ENCODE assay signal across 14 cellular contexts in the genomic region with DNA sequence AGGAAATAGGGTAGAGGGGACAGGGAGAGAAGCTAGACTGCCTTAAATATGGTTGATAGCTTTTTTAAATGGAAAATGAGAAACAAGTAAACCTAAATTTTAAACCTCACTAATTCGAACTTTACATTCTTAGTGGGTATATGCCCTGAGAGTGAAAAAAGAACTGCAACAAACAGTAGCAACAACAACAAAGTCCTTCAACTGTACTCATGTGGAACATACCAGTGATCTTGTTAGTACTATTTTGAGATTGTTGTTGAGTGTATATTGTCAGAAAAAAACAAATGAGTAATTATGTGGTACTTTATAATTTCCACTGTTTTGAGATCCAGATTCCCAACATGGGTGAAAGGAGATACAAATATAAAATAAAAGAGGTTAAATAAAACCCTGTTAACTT.
DNase-seq lines count a peak whose midpoint lies in the region; ATAC-seq and TF ChIP-seq lines count a peak whose summit lies in the region.
"Had no signal": no experiment of that assay in that cellular context is flagged by ENCODE, and none has a peak within 500 bp of the region (broad histone marks: within the 10 kb centered on the region; RNA-seq: fewer than 3 reads in every experiment).

No MANE protein-coding gene starts in this region.

- no peak overlapping the region for H2AFZ ChIP-seq in OCI-LY1 (ENCODE audit: low read length)

- peak; percentile 47 for ATAC-seq in stimulated activated effector memory CD8-positive, alpha-beta T cell treated with anti-CD3 and anti-CD28 coated beads, Interleukin-12 subunit alpha, Interleukin-12 subunit beta, amount 100 ng/mL, for 72 hours
- ATAC-seq in HG03521 (IDR thresholded peaks at IDR 0.05; ENCODE audit: unreplicated experiment) (no peak), HG03025 (IDR thresholded peaks at IDR 0.05; ENCODE audit: low FRiP score, unreplicated experiment) (no peak)

- H3K27me3 Mint-ChIP-seq in activated T-cell treated with anti-CD3 and anti-CD28 coated beads, Interleukin-2, amount 50 U/mL, for 24 hours, result no peaks in the 10 kb centered on the region
- H3K27me3 Mint-ChIP-seq in activated naive CD8-positive, alpha-beta T cell treated with anti-CD3 and anti-CD28 coated beads for 36 hours, result no peaks in the 10 kb centered on the region
- H3K27me3 Mint-ChIP-seq: CD4-positive, alpha-beta memory T cell had no signal

- H3K4me1 Mint-ChIP-seq in activated T-cell treated with anti-CD3 and anti-CD28 coated beads, Interleukin-2, amount 50 U/mL, for 24 hours (ENCODE audit: low read depth), result peaks cover 74% of the 10 kb centered on the region
- H3K4me1 Mint-ChIP-seq in activated naive CD8-positive, alpha-beta T cell treated with anti-CD3 and anti-CD28 coated beads for 36 hours, result peaks cover 55% of the 10 kb centered on the region
- peaks cover 44% of the 10 kb centered on the region for H3K4me1 Mint-ChIP-seq in stimulated activated effector memory CD8-positive, alpha-beta T cell treated with anti-CD3 and anti-CD28 coated beads, Interleukin-12 subunit alpha, Interleukin-12 subunit beta, amount 100 ng/mL, for 72 hours

- H3K9me2 ChIP-seq in OCI-LY1 (ENCODE audit: low read depth, low read length), result no peaks in the 10 kb centered on the region

- TF ChIP-seq POLR2A in suprapubic skin (IDR thresholded peaks at IDR 0.05), result no peak

- TF ChIP-seq CTCF in OCI-LY1 (IDR thresholded peaks at IDR 0.05; ENCODE audit: low read length), result no peak
- no peak for TF ChIP-seq CTCF in suprapubic skin (IDR thresholded peaks at IDR 0.05)

- H3K27ac Mint-ChIP-seq in activated T-cell treated with anti-CD3 and anti-CD28 coated beads, Interleukin-2, amount 50 U/mL, for 24 hours, result peak overlapping the region; percentile 3
- peak overlapping the region; percentile 14 for H3K27ac Mint-ChIP-seq in activated naive CD8-positive, alpha-beta T cell treated with anti-CD3 and anti-CD28 coated beads for 36 hours
- peak overlapping the region; percentile 57 for H3K27ac Mint-ChIP-seq in stimulated activated effector memory CD8-positive, alpha-beta T cell treated with anti-CD3 and anti-CD28 coated beads, Interleukin-12 subunit alpha, Interleukin-12 subunit beta, amount 100 ng/mL, for 72 hours

- H3K4me3 ChIP-seq in OCI-LY1 (ENCODE audit: low read depth, low read length, poor library complexity, severe bottlenecking) (no peak overlapping the region), suprapubic skin (no peak overlapping the region)
- H3K4me3 ChIP-seq: HAP-1 had no signal

- no peaks in the 10 kb centered on the region for H3F3A ChIP-seq in OCI-LY1 (ENCODE audit: insufficient read depth, low read length)

- peaks cover 14% of the 10 kb centered on the region; the same call in 1 of the 2 replicates for H3K9me3 ChIP-seq in OCI-LY1 (ENCODE audit: low read length)
- H3K9me3 ChIP-seq in suprapubic skin, result no peaks in the 10 kb centered on the region
- H3K9me3 ChIP-seq: BE2C, HAP-1 had no signal

- H4K20me1 ChIP-seq in OCI-LY1 (ENCODE audit: insufficient read depth, low read length), result no peaks in the 10 kb centered on the region

- 82% methylated on average over 1 of the region's 1 CpG for WGBS in suprapubic skin

- H3K9ac ChIP-seq in OCI-LY1 (ENCODE audit: low read length), result no peak overlapping the region

- no peak overlapping the region for H3K4me2 ChIP-seq in OCI-LY1 (ENCODE audit: low read length)

- H3K4me1 ChIP-seq in OCI-LY1 (ENCODE audit: insufficient read depth, low read length, severe bottlenecking) (peaks cover 29% of the 10 kb centered on the region), suprapubic skin (no peaks in the 10 kb centered on the region)
- H3K4me1 ChIP-seq: BE2C, HAP-1 had no signal

- H3K4me3 Mint-ChIP-seq in activated T-cell treated with anti-CD3 and anti-CD28 coated beads, Interleukin-2, amount 50 U/mL, for 24 hours, result no peak overlapping the region
- no peak overlapping the region for H3K4me3 Mint-ChIP-seq in activated naive CD8-positive, alpha-beta T cell treated with anti-CD3 and anti-CD28 coated beads for 36 hours
- H3K4me3 Mint-ChIP-seq in stimulated activated effector memory CD8-positive, alpha-beta T cell treated with anti-CD3 and anti-CD28 coated beads, Interleukin-12 subunit alpha, Interleukin-12 subunit beta, amount 100 ng/mL, for 72 hours, result no peak overlapping the region

- H3K36me3 Mint-ChIP-seq in activated T-cell treated with anti-CD3 and anti-CD28 coated beads, Interleukin-2, amount 50 U/mL, for 24 hours (ENCODE audit: low read depth), result no peaks in the 10 kb centered on the region
- peaks cover 12% of the 10 kb centered on the region for H3K36me3 Mint-ChIP-seq in activated naive CD8-positive, alpha-beta T cell treated with anti-CD3 and anti-CD28 coated beads for 36 hours
- H3K36me3 Mint-ChIP-seq in stimulated activated effector memory CD8-positive, alpha-beta T cell treated with anti-CD3 and anti-CD28 coated beads, Interleukin-12 subunit alpha, Interleukin-12 subunit beta, amount 100 ng/mL, for 72 hours, result peaks cover 5% of the 10 kb centered on the region

- peaks cover 6% of the 10 kb centered on the region; the same call in 1 of the 2 replicates for H3K36me3 ChIP-seq in OCI-LY1 (ENCODE audit: insufficient read depth, low read length)
- H3K36me3 ChIP-seq in suprapubic skin, result no peaks in the 10 kb centered on the region
- H3K36me3 ChIP-seq: BE2C, HAP-1 had no signal

- DNase-seq in activated T-cell treated with anti-CD3 and anti-CD28 coated beads, Interleukin-2, amount 50 U/mL, for 24 hours, result no peak
- no peak for DNase-seq in activated T-cell treated with anti-CD3 and anti-CD28 coated beads, Interleukin-2, amount 50 U/mL, for 1 hour
- no peak for DNase-seq in activated naive CD8-positive, alpha-beta T cell treated with anti-CD3 and anti-CD28 coated beads for 36 hours
- DNase-seq in stimulated activated effector memory CD8-positive, alpha-beta T cell treated with anti-CD3 and anti-CD28 coated beads, Interleukin-12 subunit alpha, Interleukin-12 subunit beta, amount 100 ng/mL, for 72 hours (ENCODE audit: low spot score in 2 of 2), result no peak
- DNase-seq in suprapubic skin (ENCODE audit: low spot score in 2 of 2), result no peak
- DNase-seq: BE2C; CD4-positive, alpha-beta memory T cell; DND-41; GF-D8 had no signal

- H3K27ac ChIP-seq in OCI-LY1 (ENCODE audit: low read depth, low read length, poor library complexity, severe bottlenecking) (peak overlapping the region; percentile 2), suprapubic skin (no peak overlapping the region)
- H3K27ac ChIP-seq: C4-2B had no signal

- no peak for TF ChIP-seq EP300 in suprapubic skin (IDR thresholded peaks at IDR 0.05)

- H3K9me3 Mint-ChIP-seq in activated T-cell treated with anti-CD3 and anti-CD28 coated beads, Interleukin-2, amount 50 U/mL, for 24 hours, result no peaks in the 10 kb centered on the region
- peaks cover 10% of the 10 kb centered on the region for H3K9me3 Mint-ChIP-seq in activated naive CD8-positive, alpha-beta T cell treated with anti-CD3 and anti-CD28 coated beads for 36 hours
- H3K9me3 Mint-ChIP-seq in stimulated activated effector memory CD8-positive, alpha-beta T cell treated with anti-CD3 and anti-CD28 coated beads, Interleukin-12 subunit alpha, Interleukin-12 subunit beta, amount 100 ng/mL, for 72 hours, result no peaks in the 10 kb centered on the region

- H3K27me3 ChIP-seq in OCI-LY1 (ENCODE audit: insufficient read depth, low read length) (no peaks in the 10 kb centered on the region), suprapubic skin (no peaks in the 10 kb centered on the region)
- H3K27me3 ChIP-seq: BE2C had no signal

- peaks cover 57% of the 10 kb centered on the region for H3K79me2 ChIP-seq in OCI-LY1 (ENCODE audit: insufficient read depth, low read length)

Comparison
In these comparisons a context has a peak if more than half of its experiments do, and no peak if none do; other contexts are left out.
1. H3K27ac Mint-ChIP-seq: peak in every context shown above with its lines; median percentile 57 in stimulated activated effector memory CD8-positive, alpha-beta T cell treated with anti-CD3 and anti-CD28 coated beads, Interleukin-12 subunit alpha, Interleukin-12 subunit beta, amount 100 ng/mL, for 72 hours; 14 in activated naive CD8-positive, alpha-beta T cell treated with anti-CD3 and anti-CD28 coated beads for 36 hours; 3 in activated T-cell treated with anti-CD3 and anti-CD28 coated beads, Interleukin-2, amount 50 U/mL, for 24 hours.